In the genomic region with DNA sequence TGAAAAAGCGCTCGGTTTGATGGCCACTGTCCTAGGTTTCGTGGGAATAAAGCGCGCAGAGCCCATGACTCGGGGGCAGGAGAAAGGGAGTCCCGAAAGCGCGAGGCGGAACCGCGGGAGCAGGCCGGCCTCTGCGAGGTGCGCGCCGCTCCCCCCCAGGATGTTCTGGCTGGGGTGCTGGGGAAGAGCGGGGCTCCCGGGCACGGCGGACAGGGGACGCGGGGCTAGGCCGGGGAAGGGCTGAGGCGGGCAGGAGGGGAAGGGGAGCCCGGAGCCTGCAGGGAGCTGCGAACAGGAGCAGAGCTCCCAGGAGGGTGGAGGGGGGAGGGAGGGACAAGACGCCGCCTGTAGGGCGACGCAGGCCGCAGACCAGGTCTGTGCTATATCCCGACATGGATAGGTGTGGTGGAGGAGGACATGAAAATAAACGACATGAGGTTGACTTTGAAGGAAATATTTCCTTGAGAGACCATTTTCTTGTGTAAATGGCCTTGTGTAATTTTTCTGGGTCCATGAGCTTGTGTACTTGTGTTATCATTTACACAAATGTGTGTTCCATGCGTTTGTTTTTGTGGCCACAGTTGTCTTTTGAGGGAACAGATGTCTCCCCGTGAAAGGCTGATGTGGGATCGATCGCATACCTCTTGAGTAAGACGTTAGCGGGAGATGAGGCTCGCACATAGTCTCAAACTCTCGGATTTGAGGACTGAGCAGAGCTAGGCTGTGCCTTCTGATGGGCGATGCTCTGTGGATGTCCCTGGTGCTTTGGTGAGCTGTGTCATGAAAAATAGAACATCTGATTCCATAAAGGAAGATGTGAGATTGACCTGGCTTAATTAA, we compare ENCODE assay signal across 8 cellular contexts. TPM values are rescaled to one million over a fixed set of nuclear protein-coding genes. Genes with fewer than 3 reads are reported as not detected.
DNase-seq lines count a peak whose midpoint lies in the region; ATAC-seq, FAIRE-seq and TF ChIP-seq lines count a peak whose summit lies in the region.

No MANE protein-coding gene starts in this region.

- H3K4me1 ChIP-seq in small intestine (ENCODE audit: control insufficient read depth in 2 of 2, insufficient read depth in 1 of 2, low read depth in 1 of 2, low read length in 1 of 2) = no peaks in the 10 kb centered on the region

- in situ Hi-C loops in brain microvascular endothelial cell (cut with HindIII; ENCODE audit: low pct_ligation_motif_present, low sequenced_read_pairs) = no loop called here

- no peaks in the 10 kb centered on the region for H3K27me3 ChIP-seq in brain microvascular endothelial cell (replicated peaks)
- no peaks in the 10 kb centered on the region for H3K27me3 ChIP-seq in small intestine (ENCODE audit: control insufficient read depth in 2 of 2, insufficient read depth in 2 of 2, low read length in 2 of 2)

- WGBS in small intestine, 3 donors = 10 to 13% (median 12%) methylated on average over 37 to 43 of the region's 43 CpGs

- no peak for FAIRE-seq in small intestine (lab: Jason Lieb, UNC)

- H3K4me3 ChIP-seq in brain microvascular endothelial cell (ENCODE audit: low read depth, low read length) = peak overlapping the region; percentile 73
- H3K4me3 ChIP-seq in small intestine (ENCODE audit: low read depth in 1 of 2, low read length in 2 of 2) = peak overlapping the region; percentile 66 to 72

- no peak for ATAC-seq in HG03039 (IDR thresholded peaks at IDR 0.05; ENCODE audit: unreplicated experiment)

- H3K36me3 ChIP-seq in brain microvascular endothelial cell (replicated peaks) = peaks cover 5% of the 10 kb centered on the region
- peaks cover 0 to 4% of the 10 kb centered on the region in 2 donors for H3K36me3 ChIP-seq in small intestine (ENCODE audit: control insufficient read depth in 2 of 2, insufficient read depth in 2 of 2, low read length in 2 of 2)

- H3K9me3 ChIP-seq in small intestine (ENCODE audit: control insufficient read depth, low read depth) = no peaks in the 10 kb centered on the region

- DNase-seq in NCI-H1436 (lab: John Stamatoyannopoulos, UW) (peak; percentile 50), NCI-H1436 treated with DMSO at 0.1 percent for 48 hours (lab: John Stamatoyannopoulos, UW) (no peak), Kasumi-1 (lab: John Stamatoyannopoulos, UW) (peak; percentile 44 to 59), T follicular helper cell (ENCODE audit: low read depth) (peak; percentile 11), brain microvascular endothelial cell (peak; percentile 24), iPS-NIHi11 (ENCODE audit: low spot score) (peak; percentile 74), small intestine (peak; percentile 43)

- TF ChIP-seq CTCF in brain microvascular endothelial cell (IDR thresholded peaks at IDR 0.05; ENCODE audit: low read depth, low read length, missing control alignments) = peak; percentile 62

- H3K27ac ChIP-seq in brain microvascular endothelial cell (peak overlapping the region; percentile 35), small intestine (ENCODE audit: low read depth in 1 of 2, low read length in 1 of 2) (peak overlapping the region; percentile 72 to 87)

RNA-seq across cellular contexts. Expression of a gene that starts 1.3 kb away (rescaled TPM):
- 10 to 100 TPM in 2 of 3 donors, 1 to 10 TPM in 1; 9.2 to 15.4 (median 10.5) TPM for polyA plus RNA-seq in small intestine

RNA-seq across cellular contexts. Expression of a gene that starts 1.6 kb away (rescaled TPM):
- 1 to 10 TPM in 2 of 3 donors, under 1 TPM in 1; 0.54 to 5.2 (median 1.3) TPM for polyA plus RNA-seq in small intestine

RNA-seq across cellular contexts. Expression of a gene that starts 39.2 kb away (rescaled TPM):
- 10 to 100 TPM; 14.7 to 45.7 (median 24.6) TPM for polyA plus RNA-seq in small intestine

RNA-seq across cellular contexts. Expression of a gene that starts 39.9 kb away (rescaled TPM):
- 10 to 100 TPM; 38.3 to 42.7 (median 42.5) TPM for polyA plus RNA-seq in small intestine
